ENCODE assay signal across 10 cellular contexts in genomic region chr5:173736923-173737412, GRCh38.
DNase-seq lines count a peak whose midpoint lies in the region; ATAC-seq, FAIRE-seq and TF ChIP-seq lines count a peak whose summit lies in the region.
"Had no signal": no experiment of that assay in that cellular context is flagged by ENCODE, and none has a peak within 500 bp of the region (broad histone marks: within the 10 kb centered on the region; RNA-seq: fewer than 3 reads in every experiment).

No MANE protein-coding gene starts in this region.

- TF ChIP-seq POLR2A in GM19099 (IDR thresholded peaks at IDR 0.05; ENCODE audit: extremely low read depth, insufficient read length, low read depth) (peak; percentile 45), body of pancreas (IDR thresholded peaks at IDR 0.05) (no peak)

- FAIRE-seq in RCC 7860 (lab: Jason Lieb, UNC) = no peak

- whole genome bisulfite sequencing in body of pancreas, 2 donors = 73 to 84% methylated on average over 5 to 8 of the region's 8 CpGs

- intact Hi-C loops in CD14-positive monocyte (cut with micrococcal nuclease) (loop anchor here in 1 of 2 donors (10.0 kb wide), 2 partner anchors 68 to 128 kb away; no protein-coding TSS in a partner anchor), body of pancreas (cut with DNase I) (no loop called here)

- H3K36me3 ChIP-seq in body of pancreas (replicated peaks in 1 of 2; ENCODE audit: insufficient read depth in 1 of 2, low read depth in 2 of 2) = no peaks in the 10 kb centered on the region

- ATAC-seq in HG03025 (IDR thresholded peaks at IDR 0.05; ENCODE audit: low FRiP score, unreplicated experiment) (peak; percentile 62), body of pancreas (no peak)

- no peak overlapping the region for H3K4me3 ChIP-seq in body of pancreas

- H3K9me3 Mint-ChIP-seq in CD14-positive monocyte = peaks cover 0 to 2% (median 0%) of the 10 kb centered on the region in 7 donors
- H3K9me3 Mint-ChIP-seq: activated naive CD8-positive, alpha-beta T cell treated with anti-CD3 and anti-CD28 coated beads, Interleukin-2, amount 10 ng/mL, durations not matched to agents 7 days and 5 days had no signal

- no peak overlapping the region for H3K4me3 Mint-ChIP-seq in CD14-positive monocyte
- H3K4me3 Mint-ChIP-seq: activated naive CD8-positive, alpha-beta T cell treated with anti-CD3 and anti-CD28 coated beads, Interleukin-2, amount 10 ng/mL, durations not matched to agents 7 days and 5 days had no signal

- DNase-seq in CD14-positive monocyte (ENCODE audit: low spot score) = peak; percentile 82
- DNase-seq in RCC 7860 (ENCODE audit: low spot score) = peak; percentile 22
- DNase-seq in activated CD4-positive, alpha-beta T cell treated with anti-CD3 and anti-CD28 coated beads for 48 hours = no peak
- no peak for DNase-seq in body of pancreas
- DNase-seq in SIG-M5 (lab: John Stamatoyannopoulos, UW) = no peak
- DNase-seq in T1000 (lab: John Stamatoyannopoulos, UW) = no peak
- DNase-seq: activated naive CD8-positive, alpha-beta T cell treated with anti-CD3 and anti-CD28 coated beads, Interleukin-2, amount 10 ng/mL, durations not matched to agents 7 days and 5 days; COR-L47 had no signal

- no peak overlapping the region for H3K27ac ChIP-seq in body of pancreas

- no peaks in the 10 kb centered on the region for H3K9me3 ChIP-seq in body of pancreas

- no peak for TF ChIP-seq CTCF in CD14-positive monocyte (IDR thresholded peaks at IDR 0.05)
- no peak for TF ChIP-seq CTCF in body of pancreas (IDR thresholded peaks at IDR 0.05)

- H3K4me1 Mint-ChIP-seq in CD14-positive monocyte = peaks cover 49% of the 10 kb centered on the region
- H3K4me1 Mint-ChIP-seq: activated naive CD8-positive, alpha-beta T cell treated with anti-CD3 and anti-CD28 coated beads, Interleukin-2, amount 10 ng/mL, durations not matched to agents 7 days and 5 days had no signal

- no peaks in the 10 kb centered on the region for H3K4me1 ChIP-seq in body of pancreas

- H3K27me3 ChIP-seq in body of pancreas = no peaks in the 10 kb centered on the region

- peaks cover 0 to 3% of the 10 kb centered on the region in 2 donors for H3K36me3 Mint-ChIP-seq in CD14-positive monocyte
- H3K36me3 Mint-ChIP-seq: activated naive CD8-positive, alpha-beta T cell treated with anti-CD3 and anti-CD28 coated beads, Interleukin-2, amount 10 ng/mL, durations not matched to agents 7 days and 5 days had no signal

- H3K27ac Mint-ChIP-seq in CD14-positive monocyte = peak overlapping the region in 4 of 7 donors; percentile 33 to 81 (median 49)
- H3K27ac Mint-ChIP-seq: activated naive CD8-positive, alpha-beta T cell treated with anti-CD3 and anti-CD28 coated beads, Interleukin-2, amount 10 ng/mL, durations not matched to agents 7 days and 5 days had no signal

- peaks cover 0 to 12% (median 0%) of the 10 kb centered on the region in 3 donors for H3K27me3 Mint-ChIP-seq in CD14-positive monocyte (ENCODE audit: low read depth in 3 of 3)
- H3K27me3 Mint-ChIP-seq: activated naive CD8-positive, alpha-beta T cell treated with anti-CD3 and anti-CD28 coated beads, Interleukin-2, amount 10 ng/mL, durations not matched to agents 7 days and 5 days had no signal

Comparison
In these comparisons a context has a peak if more than half of its experiments do, and no peak if none do; other contexts are left out.
1. DNase-seq: peak in CD14-positive monocyte (single experiment) and RCC 7860 (single experiment); none in activated CD4-positive, alpha-beta T cell treated with anti-CD3 and anti-CD28 coated beads for 48 hours (single experiment), body of pancreas (0 of 4), SIG-M5 (single experiment) and T1000 (single experiment).